21 cellular contexts compared by ENCODE assay signal in genomic region chr1:119003413-119004128, GRCh38. TPM values are rescaled to one million over a fixed set of nuclear protein-coding genes. Genes with fewer than 3 reads are reported as not detected.
"Had no signal": no experiment of that assay in that cellular context is flagged by ENCODE, and none has a peak within 500 bp of the region (broad histone marks: within the 10 kb centered on the region; RNA-seq: fewer than 3 reads in every experiment).

No MANE protein-coding gene starts in this region.

- DNase-seq: activated CD4-positive, alpha-beta T cell treated with anti-CD3 and anti-CD28 coated beads for 36 hours; activated CD4-positive, alpha-beta T cell treated with anti-CD3 and anti-CD28 coated beads, Interleukin-2, amount 50 U/mL, for 48 hours; activated gamma-delta T cell treated with Interleukin-2 at 50 U/mL for 16 hours; dorsolateral prefrontal cortex; foreskin fibroblast; midbrain; ovary; sigmoid colon; stimulated activated naive B cell treated with anti-CD40 and anti-IgM and Interleukin-4, amounts not matched to agents 10 μg/mL and 1 μg/mL and 100 μg/mL, for 72 hours; SW 1271; thyroid gland had no signal

- ATAC-seq: activated CD4-positive, alpha-beta T cell treated with anti-CD3 and anti-CD28 coated beads for 36 hours; activated naive CD4-positive, alpha-beta T cell treated with anti-CD3 and anti-CD28 coated beads, Interleukin-2, amount 50 U/mL, for 72 hours; left lobe of liver; stimulated activated naive B cell treated with anti-CD40 and anti-IgM and Interleukin-4, amounts not matched to agents 10 μg/mL and 1 μg/mL and 100 μg/mL, for 72 hours; WTC11 had no signal

- H3K4me3 ChIP-seq: cardiac muscle cell, dorsolateral prefrontal cortex, ovary, sigmoid colon, thyroid gland had no signal

- H3K36me3 ChIP-seq: cardiac muscle cell, ovary, sigmoid colon, thyroid gland had no signal

- H3K27ac ChIP-seq: cardiac muscle cell, dorsolateral prefrontal cortex, epithelial cell of prostate, ovary, sigmoid colon, thyroid gland had no signal

- FAIRE-seq: islet of Langerhans, TTC549 had no signal

- H3K9me3 ChIP-seq: ovary, thyroid gland had no signal

- H3K27me3 ChIP-seq: ovary had no signal

RNA-seq across cellular contexts. Expression of gene TBX15, which starts 15.4 kb away (rescaled TPM):
- total RNA-seq: activated CD4-positive, alpha-beta T cell treated with anti-CD3 and anti-CD28 coated beads for 36 hours; activated naive CD4-positive, alpha-beta T cell treated with anti-CD3 and anti-CD28 coated beads, Interleukin-2, amount 50 U/mL, for 72 hours; cardiac muscle cell; glomerular endothelial cell; pulmonary artery endothelial cell; T-helper 2 cell treated with Interferon-gamma antibody and Interleukin-4, amounts not matched to agents 100 ng/mL and 5 ng/mL, for 36 hours had no signal
- polyA plus RNA-seq: cardiac muscle cell had no signal
